Comparison of ENCODE assay signal across 24 cellular contexts in the genomic region with DNA sequence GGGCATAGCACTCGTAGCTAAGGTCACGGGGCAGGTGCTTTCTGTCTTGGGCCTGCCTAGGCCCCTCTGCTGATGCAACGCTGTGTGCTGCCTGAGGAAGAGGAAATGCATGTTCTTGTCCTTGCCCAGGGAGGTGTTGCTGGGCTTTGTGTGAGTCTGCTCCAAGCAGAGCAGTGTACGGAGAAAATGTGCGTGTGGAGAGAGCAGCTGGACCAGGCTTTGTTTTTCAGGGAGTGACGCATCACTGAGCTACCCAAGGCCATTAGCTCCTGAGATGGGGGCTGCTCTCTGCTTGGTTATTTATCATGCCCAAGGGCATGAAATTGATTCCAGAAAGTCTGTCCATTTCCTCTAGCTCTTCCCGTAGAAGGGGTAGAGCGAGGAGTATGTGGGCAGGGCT.
DNase-seq lines count a peak whose midpoint lies in the region; ATAC-seq and TF ChIP-seq lines count a peak whose summit lies in the region.
"Had no signal": no experiment of that assay in that cellular context is flagged by ENCODE, and none has a peak within 500 bp of the region (broad histone marks: within the 10 kb centered on the region; RNA-seq: fewer than 3 reads in every experiment).

No MANE protein-coding gene starts in this region.

- no peak overlapping the region for H3K14ac ChIP-seq in trophoblast cell (ENCODE audit: low read length)

- CTCF ChIA-PET in activated naive CD4-positive, alpha-beta T cell treated with anti-CD3 and anti-CD28 coated beads for 36 hours (lab: Charles Lee) = no interaction called here

- H3K18ac ChIP-seq in trophoblast cell (ENCODE audit: low read length) = no peak overlapping the region

- DNase-seq in EL = peak; percentile 83
- peak; percentile 69 for DNase-seq in NCI-H146 treated with DMSO at 0.1 percent for 48 hours (lab: John Stamatoyannopoulos, UW; ENCODE audit: unreplicated experiment)
- DNase-seq in adrenal gland = peak; percentile 69 to 90 (median 89)
- DNase-seq in left kidney (ENCODE audit: low read depth, low spot score) = peak; percentile 59
- no peak for DNase-seq in activated naive CD4-positive, alpha-beta T cell treated with anti-CD3 and anti-CD28 coated beads for 36 hours
- no peak for DNase-seq in trophoblast cell
- DNase-seq: activated CD4-positive, alpha-beta T cell treated with anti-CD3 and anti-CD28 coated beads, Interleukin-2, amount 50 U/mL, for 48 hours; activated naive CD4-positive, alpha-beta T cell treated with Interleukin-2 at 50 U/mL for 16 hours; effector memory CD8-positive, alpha-beta T cell; GOT3; heart right ventricle; immature natural killer cell; Kasumi-1; lower lobe of right lung; NCI-H1694; NCI-H226; occipital lobe; right cardiac atrium; stimulated activated CD4-positive, alpha-beta T cell treated with anti-CD3 and anti-CD28 coated beads, Interleukin-1b, Interleukin-23, amount 100 ng/mL, for 48 hours; stimulated activated naive CD8-positive, alpha-beta T cell treated with anti-CD3 and anti-CD28 coated beads, Interleukin-15, Interleukin-2, amounts not matched to agents 100 U/mL and 50 U/mL, for 24 hours had no signal

- no peak overlapping the region for H4K91ac ChIP-seq in trophoblast cell (ENCODE audit: low read depth, low read length)

- no peaks in the 10 kb centered on the region for H3K79me2 ChIP-seq in trophoblast cell (ENCODE audit: control insufficient read depth, insufficient read depth, low read length, poor library complexity)

- H3K27me3 ChIP-seq in adrenal gland (no peaks in the 10 kb centered on the region), trophoblast cell (ENCODE audit: insufficient read depth, low read length) (no peaks in the 10 kb centered on the region)
- H3K27me3 ChIP-seq: ascending aorta had no signal

- H2AK5ac ChIP-seq in trophoblast cell (ENCODE audit: low read length) = no peak overlapping the region

- ATAC-seq in GM19463 (IDR thresholded peaks at IDR 0.05; ENCODE audit: unreplicated experiment) (no peak), GM18909 (IDR thresholded peaks at IDR 0.05; ENCODE audit: poor library complexity, unreplicated experiment) (no peak)
- ATAC-seq: effector memory CD8-positive, alpha-beta T cell; lower lobe of right lung; stimulated activated naive CD8-positive, alpha-beta T cell treated with anti-CD3 and anti-CD28 coated beads, Interleukin-15, Interleukin-2, amounts not matched to agents 100 U/mL and 50 U/mL, for 24 hours had no signal

- TF ChIP-seq CTCF in adrenal gland (IDR thresholded peaks at IDR 0.05) = no peak

- H2BK12ac ChIP-seq in trophoblast cell (ENCODE audit: low read length) = no peak overlapping the region

- H2BK120ac ChIP-seq in trophoblast cell (ENCODE audit: insufficient read depth, low read length, poor library complexity) = no peak overlapping the region

- no peak overlapping the region for H3K4me2 ChIP-seq in trophoblast cell (ENCODE audit: low read length)

- H3K79me1 ChIP-seq in trophoblast cell (ENCODE audit: low read length) = no peaks in the 10 kb centered on the region

- peak in 1 of 2 donors; percentile 38 for TF ChIP-seq POLR2A in adrenal gland (IDR thresholded peaks at IDR 0.05)

- H2BK5ac ChIP-seq in trophoblast cell (ENCODE audit: low read depth, low read length, poor library complexity) = no peak overlapping the region

- H3K9ac ChIP-seq in trophoblast cell (ENCODE audit: low read length) = no peak overlapping the region

- no peak overlapping the region for H3K27ac Mint-ChIP-seq in activated naive CD4-positive, alpha-beta T cell treated with anti-CD3 and anti-CD28 coated beads for 36 hours
- H3K27ac Mint-ChIP-seq: effector memory CD8-positive, alpha-beta T cell; immature natural killer cell had no signal

- intact Hi-C loops in adrenal gland (cut with DNase I) = no loop called here
- intact Hi-C loops in activated naive CD4-positive, alpha-beta T cell treated with anti-CD3 and anti-CD28 coated beads for 36 hours (cut with micrococcal nuclease) = no loop called here

- H3K4me3 ChIP-seq in adrenal gland (no peak overlapping the region), trophoblast cell (ENCODE audit: low read depth, low read length) (no peak overlapping the region)
- H3K4me3 ChIP-seq: ascending aorta, heart right ventricle, lower lobe of right lung had no signal

- WGBS in adrenal gland, 4 donors = 35 to 65% (median 45%) methylated on average over 7 to 8 of the region's 8 CpGs
- no CpG with 5 or more reads among the region's 8 CpGs for WGBS in trophoblast cell (ENCODE audit: extremely low coverage, insufficient coverage, insufficient read length)

- H2AFZ ChIP-seq in trophoblast cell (ENCODE audit: insufficient read depth, low read length, poor library complexity) = no peak overlapping the region

- H3K4me1 Mint-ChIP-seq in activated naive CD4-positive, alpha-beta T cell treated with anti-CD3 and anti-CD28 coated beads for 36 hours (ENCODE audit: low read depth) = peaks cover 17% of the 10 kb centered on the region
- H3K4me1 Mint-ChIP-seq: immature natural killer cell had no signal

- H3K9me3 Mint-ChIP-seq in activated naive CD4-positive, alpha-beta T cell treated with anti-CD3 and anti-CD28 coated beads for 36 hours = peaks cover 1% of the 10 kb centered on the region
- H3K9me3 Mint-ChIP-seq: effector memory CD8-positive, alpha-beta T cell; immature natural killer cell; type B pancreatic cell had no signal

- peak overlapping the region; percentile 36 to 91 (median 64) for H3K27ac ChIP-seq in adrenal gland
- no peak overlapping the region for H3K27ac ChIP-seq in trophoblast cell (ENCODE audit: low read depth, low read length)
- H3K27ac ChIP-seq: ascending aorta, heart right ventricle, lower lobe of right lung had no signal

- no peaks in the 10 kb centered on the region for H3K36me3 ChIP-seq in adrenal gland (replicated peaks in 1 of 2)
- no peaks in the 10 kb centered on the region for H3K36me3 ChIP-seq in trophoblast cell (ENCODE audit: control insufficient read depth in 1 of 2, insufficient read depth in 2 of 2, low read length in 2 of 2)
- H3K36me3 ChIP-seq: ascending aorta, heart right ventricle, lower lobe of right lung had no signal

- no peak overlapping the region for H4K8ac ChIP-seq in trophoblast cell (ENCODE audit: low read depth, low read length)

- H3K9me3 ChIP-seq in adrenal gland (replicated peaks in 1 of 3) = no peaks in the 10 kb centered on the region
- peaks cover 11% of the 10 kb centered on the region for H3K9me3 ChIP-seq in trophoblast cell (ENCODE audit: insufficient read depth, low read depth, low read length)
- H3K9me3 ChIP-seq: ascending aorta, heart right ventricle, lower lobe of right lung had no signal

- H3K27me3 Mint-ChIP-seq in activated naive CD4-positive, alpha-beta T cell treated with anti-CD3 and anti-CD28 coated beads for 36 hours (ENCODE audit: low read depth) = peaks cover 7% of the 10 kb centered on the region

- H3K36me3 Mint-ChIP-seq in activated naive CD4-positive, alpha-beta T cell treated with anti-CD3 and anti-CD28 coated beads for 36 hours (ENCODE audit: low read depth) = no peaks in the 10 kb centered on the region
- H3K36me3 Mint-ChIP-seq: immature natural killer cell, type B pancreatic cell had no signal

- H3K4me1 ChIP-seq in adrenal gland (replicated peaks in 1 of 2) = peaks cover 0 to 16% of the 10 kb centered on the region in 2 donors
- H3K4me1 ChIP-seq in trophoblast cell (ENCODE audit: control insufficient read depth in 1 of 2, insufficient read depth in 2 of 2, low read length in 2 of 2) = no peaks in the 10 kb centered on the region
- H3K4me1 ChIP-seq: ascending aorta, lower lobe of right lung had no signal

- H3K4ac ChIP-seq in trophoblast cell (ENCODE audit: low read depth, low read length) = no peak overlapping the region

- no peak overlapping the region for H3K23ac ChIP-seq in trophoblast cell (ENCODE audit: low read length)

- H4K12ac ChIP-seq in trophoblast cell (ENCODE audit: low read depth, low read length) = no peak overlapping the region

- H3K4me3 Mint-ChIP-seq in activated naive CD4-positive, alpha-beta T cell treated with anti-CD3 and anti-CD28 coated beads for 36 hours = no peak overlapping the region
- H3K4me3 Mint-ChIP-seq: effector memory CD8-positive, alpha-beta T cell; immature natural killer cell; type B pancreatic cell had no signal

Comparison
In these comparisons a context has a peak if more than half of its experiments do, and no peak if none do; other contexts are left out.
1. DNase-seq: peak in EL (single experiment), NCI-H146 treated with DMSO at 0.1 percent for 48 hours (single experiment), adrenal gland (7 of 7) and left kidney (single experiment); none in activated naive CD4-positive, alpha-beta T cell treated with anti-CD3 and anti-CD28 coated beads for 36 hours (single experiment) and trophoblast cell (0 of 2).